12 cellular contexts compared by ENCODE assay signal in the genomic region with DNA sequence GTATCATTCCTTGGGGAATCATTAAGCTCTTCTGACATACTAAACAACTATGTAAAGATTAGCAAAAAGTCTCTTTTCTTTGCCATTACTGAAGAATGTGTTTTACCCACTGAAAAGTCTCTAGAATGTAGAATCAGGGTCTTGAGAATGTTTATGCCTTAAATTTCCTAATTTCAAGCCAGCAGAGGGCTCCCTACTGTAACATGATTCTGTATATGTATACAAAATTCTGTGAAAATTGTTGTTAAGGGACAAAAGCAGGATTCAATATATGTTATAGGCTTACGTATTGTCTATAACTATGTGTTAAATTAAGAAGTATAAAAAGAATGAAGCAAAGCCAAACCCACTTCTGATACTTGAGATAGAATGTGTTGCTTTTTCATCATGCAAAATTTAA.
DNase-seq lines count a peak whose midpoint lies in the region; FAIRE-seq and TF ChIP-seq lines count a peak whose summit lies in the region.
"Had no signal": no experiment of that assay in that cellular context is flagged by ENCODE, and none has a peak within 500 bp of the region (broad histone marks: within the 10 kb centered on the region; RNA-seq: fewer than 3 reads in every experiment).

No MANE protein-coding gene starts in this region.

- H3K14ac ChIP-seq in neuronal stem cell (ENCODE audit: low read length): no peak overlapping the region

- no peak for FAIRE-seq in astrocyte (lab: Jason Lieb, UNC)

- no peak overlapping the region for H4K91ac ChIP-seq in neuronal stem cell (ENCODE audit: low read depth, low read length, poor library complexity)

- H3K9ac ChIP-seq in astrocyte (ENCODE audit: low read length) (no peak overlapping the region), neuronal stem cell (ENCODE audit: low read depth, low read length, poor library complexity) (no peak overlapping the region)

- DNase-seq in DMS114 treated with DMSO at 0.1 percent for 48 hours (lab: John Stamatoyannopoulos, UW; ENCODE audit: unreplicated experiment): peak; percentile 11
- DNase-seq in Kasumi-1 (lab: John Stamatoyannopoulos, UW): peak; percentile 9 to 32
- DNase-seq in astrocyte (ENCODE audit: low read depth): no peak
- peak; percentile 7 for DNase-seq in medulla oblongata (ENCODE audit: extremely low spot score)
- no peak for DNase-seq in neuronal stem cell (ENCODE audit: low spot score)
- no peak for DNase-seq in ascending aorta (ENCODE audit: low spot score in 2 of 2)
- DNase-seq in Ammon's horn (ENCODE audit: low spot score): no peak
- no peak for DNase-seq in AG20443 (ENCODE audit: low spot score)
- DNase-seq: activated gamma-delta T cell had no signal

- H2BK15ac ChIP-seq in neuronal stem cell (ENCODE audit: low read length): no peak overlapping the region

- H3K9me3 Mint-ChIP-seq in astrocyte (ENCODE audit: unreplicated experiment): no peaks in the 10 kb centered on the region

- H3K27ac Mint-ChIP-seq in astrocyte (ENCODE audit: unreplicated experiment): no peak overlapping the region
- H3K27ac Mint-ChIP-seq: IgD-negative memory B cell; stimulated activated memory B cell treated with anti-CD40 and anti-IgM and Interleukin-4, amounts not matched to agents 10 μg/mL and 1 μg/mL and 100 μg/mL, for 72 hours; T-helper 2 cell treated with Interferon-gamma antibody and Interleukin-4, amounts not matched to agents 5 μg/mL and 100 μg/mL, for 36 hours had no signal

- TF ChIP-seq CTCF in astrocyte (IDR thresholded peaks at IDR 0.05; ENCODE audit: insufficient read depth, low read depth, low read length) (peak; percentile 15), ascending aorta (IDR thresholded peaks at IDR 0.05) (peak in 1 of 3 experiments; percentile 7)

- H3K4me2 ChIP-seq in astrocyte (ENCODE audit: low read length) (no peak overlapping the region), neuronal stem cell (ENCODE audit: insufficient read depth, low read length, poor library complexity, severe bottlenecking) (no peak overlapping the region)

- no peaks in the 10 kb centered on the region for H3K36me3 ChIP-seq in astrocyte (ENCODE audit: insufficient read depth, low read length)
- no peaks in the 10 kb centered on the region for H3K36me3 ChIP-seq in neuronal stem cell (replicated peaks in 1 of 2; ENCODE audit: control insufficient read depth in 2 of 2, insufficient read depth in 2 of 2, low read length in 2 of 2)
- H3K36me3 ChIP-seq in ascending aorta: no peaks in the 10 kb centered on the region

- no peak overlapping the region for H2BK120ac ChIP-seq in neuronal stem cell (ENCODE audit: low read depth, low read length)

- no peak overlapping the region for H4K8ac ChIP-seq in neuronal stem cell (ENCODE audit: low read depth, low read length)

- peaks cover 9% of the 10 kb centered on the region for H3K4me1 ChIP-seq in astrocyte (ENCODE audit: insufficient read depth, low read length)
- no peaks in the 10 kb centered on the region for H3K4me1 ChIP-seq in neuronal stem cell (ENCODE audit: control insufficient read depth in 2 of 2, insufficient read depth in 1 of 2, low read depth in 1 of 2, low read length in 2 of 2)
- no peaks in the 10 kb centered on the region for H3K4me1 ChIP-seq in ascending aorta

- no peak overlapping the region for H2BK12ac ChIP-seq in neuronal stem cell (ENCODE audit: low read length)

- no peak overlapping the region for H3K4me3 Mint-ChIP-seq in astrocyte (ENCODE audit: unreplicated experiment)
- H3K4me3 Mint-ChIP-seq: IgD-negative memory B cell; stimulated activated memory B cell treated with anti-CD40 and anti-IgM and Interleukin-4, amounts not matched to agents 10 μg/mL and 1 μg/mL and 100 μg/mL, for 72 hours; T-helper 2 cell treated with Interferon-gamma antibody and Interleukin-4, amounts not matched to agents 5 μg/mL and 100 μg/mL, for 36 hours had no signal

- H3K9me3 ChIP-seq in astrocyte (ENCODE audit: insufficient read depth, low read depth, low read length) (no peaks in the 10 kb centered on the region), neuronal stem cell (replicated peaks in 1 of 2; ENCODE audit: control insufficient read depth in 2 of 2, insufficient read depth in 1 of 2, low read depth in 1 of 2, low read length in 2 of 2) (no peaks in the 10 kb centered on the region), ascending aorta (no peaks in the 10 kb centered on the region)

- H2AK5ac ChIP-seq in neuronal stem cell (ENCODE audit: low read depth, low read length): no peak overlapping the region

- no peaks in the 10 kb centered on the region for H3K36me3 Mint-ChIP-seq in astrocyte (ENCODE audit: low read depth, unreplicated experiment)
- H3K36me3 Mint-ChIP-seq: IgD-negative memory B cell; stimulated activated memory B cell treated with anti-CD40 and anti-IgM and Interleukin-4, amounts not matched to agents 10 μg/mL and 1 μg/mL and 100 μg/mL, for 72 hours had no signal

- H3K4ac ChIP-seq in neuronal stem cell (ENCODE audit: low read length): no peak overlapping the region

- no peak overlapping the region for H3K18ac ChIP-seq in neuronal stem cell (ENCODE audit: low read length)

- no peak overlapping the region for H3K23ac ChIP-seq in neuronal stem cell (ENCODE audit: low read depth, low read length, poor library complexity)

- H3K27me3 ChIP-seq in astrocyte (ENCODE audit: insufficient read depth, low read length): no peaks in the 10 kb centered on the region
- H3K27me3 ChIP-seq in neuronal stem cell (ENCODE audit: control insufficient read depth in 3 of 3, insufficient read depth in 3 of 3, low read depth in 1 of 3, low read length in 3 of 3): no peaks in the 10 kb centered on the region
- H3K27me3 ChIP-seq in ascending aorta: no peaks in the 10 kb centered on the region

- H3K27ac ChIP-seq in astrocyte (ENCODE audit: low read depth, low read length): no peak overlapping the region
- H3K27ac ChIP-seq in neuronal stem cell (replicated peaks; ENCODE audit: low read length): no peak overlapping the region
- H3K27ac ChIP-seq in ascending aorta: no peak overlapping the region

- H4K20me1 ChIP-seq in astrocyte (ENCODE audit: insufficient read depth, low read length): no peaks in the 10 kb centered on the region

- H2AFZ ChIP-seq in astrocyte (ENCODE audit: low read depth, low read length): no peak overlapping the region
- H2AFZ ChIP-seq in neuronal stem cell (ENCODE audit: low read length): no peak overlapping the region

- no peaks in the 10 kb centered on the region for H3K27me3 Mint-ChIP-seq in astrocyte (ENCODE audit: low read depth, unreplicated experiment)
- H3K27me3 Mint-ChIP-seq: IgD-negative memory B cell; stimulated activated memory B cell treated with anti-CD40 and anti-IgM and Interleukin-4, amounts not matched to agents 10 μg/mL and 1 μg/mL and 100 μg/mL, for 72 hours had no signal

- H3K4me3 ChIP-seq in astrocyte (ENCODE audit: insufficient read depth, low read depth, low read length): no peak overlapping the region
- no peak overlapping the region for H3K4me3 ChIP-seq in neuronal stem cell (ENCODE audit: low read length in 2 of 2)
- no peak overlapping the region for H3K4me3 ChIP-seq in ascending aorta

- intact Hi-C loops in ascending aorta (cut with DNase I): no loop called here

- peaks cover 10% of the 10 kb centered on the region for H3K4me1 Mint-ChIP-seq in astrocyte (ENCODE audit: low read depth, unreplicated experiment)
- H3K4me1 Mint-ChIP-seq: IgD-negative memory B cell; stimulated activated memory B cell treated with anti-CD40 and anti-IgM and Interleukin-4, amounts not matched to agents 10 μg/mL and 1 μg/mL and 100 μg/mL, for 72 hours had no signal

- H2BK5ac ChIP-seq in neuronal stem cell (ENCODE audit: low read length): no peak overlapping the region

- H3K79me1 ChIP-seq in neuronal stem cell (ENCODE audit: low read depth, low read length): no peaks in the 10 kb centered on the region

- no peaks in the 10 kb centered on the region for H3K79me2 ChIP-seq in astrocyte (ENCODE audit: insufficient read depth, low read length)

- WGBS in neuronal stem cell (ENCODE audit: extremely low coverage in 2 of 2, insufficient read length in 2 of 2, insufficient replicate concordance in 1 of 2), 2 donors: no CpG with 5 or more reads among the region's 1 CpG

Comparison
In these comparisons a context has a peak if more than half of its experiments do, and no peak if none do; other contexts are left out.
1. DNase-seq: peak in DMS114 treated with DMSO at 0.1 percent for 48 hours (single experiment), Kasumi-1 (2 of 2) and medulla oblongata (single experiment); none in astrocyte (single experiment), neuronal stem cell (single experiment), ascending aorta (0 of 2), Ammon's horn (single experiment) and AG20443 (single experiment).